Comparison of ENCODE assay signal across 10 cellular contexts in the genomic region with DNA sequence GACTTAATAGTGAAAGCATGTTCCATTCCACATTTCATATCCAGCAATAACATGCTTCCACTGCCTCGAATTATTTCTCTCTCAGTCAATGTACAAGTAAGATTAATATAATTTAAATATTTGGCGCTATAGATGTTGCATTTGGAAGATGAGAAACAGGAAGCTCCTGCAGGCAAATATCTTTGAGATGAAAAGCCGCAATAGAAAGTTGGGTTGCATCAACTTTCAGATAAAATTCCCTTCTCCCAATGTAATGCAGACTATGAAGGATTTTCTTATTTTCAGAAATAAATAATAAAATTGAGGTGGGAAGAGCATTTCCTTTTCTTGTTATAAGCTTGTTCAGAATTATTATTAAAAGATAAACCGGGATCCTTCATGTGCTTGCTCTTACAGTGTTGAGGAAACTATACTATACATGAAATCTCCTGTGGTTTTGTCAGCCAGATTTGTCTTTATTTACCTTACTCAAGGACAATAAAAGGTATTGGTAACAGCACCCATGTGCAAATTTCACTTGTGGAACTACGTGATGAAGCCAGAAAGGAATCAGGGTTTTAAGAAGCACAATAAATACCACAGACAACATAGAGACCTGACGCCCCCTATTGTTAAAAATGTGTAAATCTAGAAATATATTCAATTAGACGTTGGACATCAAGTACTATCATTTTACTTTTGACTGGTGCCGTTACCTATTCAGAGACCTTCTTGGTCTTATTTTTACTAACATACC.
DNase-seq lines count a peak whose midpoint lies in the region; ATAC-seq and TF ChIP-seq lines count a peak whose summit lies in the region.
"Had no signal": no experiment of that assay in that cellular context is flagged by ENCODE, and none has a peak within 500 bp of the region (broad histone marks: within the 10 kb centered on the region; RNA-seq: fewer than 3 reads in every experiment).

No MANE protein-coding gene starts in this region.

- no peak overlapping the region for H3K4me3 ChIP-seq in WERI-Rb-1 (ENCODE audit: low read depth, low read length)
- H3K4me3 ChIP-seq in right lobe of liver = no peak overlapping the region

- peak in 3 of 4 donors; percentile 33 to 64 (median 51) for ATAC-seq in right lobe of liver
- ATAC-seq in HG02610 (IDR thresholded peaks at IDR 0.05; ENCODE audit: unreplicated experiment) = no peak
- ATAC-seq in omental fat pad (ENCODE audit: low FRiP score) = no peak

- 43% methylated on average over 7 of the region's 8 CpGs for WGBS in right lobe of liver (ENCODE audit: insufficient coverage, low coverage, low lambda C conversion rate, missing lambda C conversion rate)

- H3K4me1 ChIP-seq in right lobe of liver = no peaks in the 10 kb centered on the region

- no peak for TF ChIP-seq POLR2A in right lobe of liver (IDR thresholded peaks at IDR 0.05)

- no peaks in the 10 kb centered on the region for H3K9me3 ChIP-seq in WERI-Rb-1 (ENCODE audit: severe bottlenecking)
- H3K9me3 ChIP-seq in right lobe of liver = no peaks in the 10 kb centered on the region

- intact Hi-C loops in right lobe of liver (cut with DNase I) = no loop called here

- TF ChIP-seq CTCF in WERI-Rb-1 (IDR thresholded peaks at IDR 0.05; ENCODE audit: low read depth, low read length) (peak; percentile 27; the same call in 1 of the 2 replicates), right lobe of liver (IDR thresholded peaks at IDR 0.05) (peak; percentile 30 to 52 (median 46)), omental fat pad (IDR thresholded peaks at IDR 0.05) (no peak)

- DNase-seq in DMS53 treated with DMSO at 0.1 percent for 48 hours (lab: John Stamatoyannopoulos, UW; ENCODE audit: unreplicated experiment) = peak; percentile 6
- peak; percentile 30 for DNase-seq in HT1080 (ENCODE audit: low read depth)
- DNase-seq in WERI-Rb-1 = no peak
- DNase-seq in right lobe of liver = no peak
- no peak for DNase-seq in activated naive CD4-positive, alpha-beta T cell treated with Interleukin-2 at 50 U/mL for 16 hours
- DNase-seq in omental fat pad (ENCODE audit: low spot score) = no peak
- no peak for DNase-seq in stimulated activated CD4-positive, alpha-beta T cell treated with anti-CD3 and anti-CD28 coated beads, Interleukin-1b, Interleukin-23, amount 100 ng/mL, for 48 hours
- DNase-seq: activated naive CD4-positive, alpha-beta T cell treated with anti-CD3 and anti-CD28 coated beads, Interleukin-2, amount 10 ng/mL, durations not matched to agents 7 days and 5 days; small intestine had no signal

- H3K27me3 ChIP-seq in WERI-Rb-1 (ENCODE audit: insufficient read depth, low read depth, severe bottlenecking) = no peaks in the 10 kb centered on the region
- no peaks in the 10 kb centered on the region for H3K27me3 ChIP-seq in right lobe of liver

- H3K27ac ChIP-seq in WERI-Rb-1 (no peak overlapping the region), right lobe of liver (no peak overlapping the region)

- no peaks in the 10 kb centered on the region for H3K36me3 ChIP-seq in WERI-Rb-1
- no peaks in the 10 kb centered on the region for H3K36me3 ChIP-seq in right lobe of liver

Comparison
In these comparisons a context has a peak if more than half of its experiments do, and no peak if none do; other contexts are left out.
1. DNase-seq: peak in DMS53 treated with DMSO at 0.1 percent for 48 hours (single experiment) and HT1080 (single experiment); none in WERI-Rb-1 (single experiment), right lobe of liver (0 of 3), activated naive CD4-positive, alpha-beta T cell treated with Interleukin-2 at 50 U/mL for 16 hours (single experiment), omental fat pad (single experiment) and stimulated activated CD4-positive, alpha-beta T cell treated with anti-CD3 and anti-CD28 coated beads, Interleukin-1b, Interleukin-23, amount 100 ng/mL, for 48 hours (single experiment).
2. CTCF ChIP-seq: peak in WERI-Rb-1 (single experiment) and right lobe of liver (4 of 4); none in omental fat pad (0 of 3).
3. ATAC-seq: peak in right lobe of liver (3 of 4); none in HG02610 (single experiment) and omental fat pad (single experiment).